ENCODE assay signal across 10 cellular contexts in the genomic region with DNA sequence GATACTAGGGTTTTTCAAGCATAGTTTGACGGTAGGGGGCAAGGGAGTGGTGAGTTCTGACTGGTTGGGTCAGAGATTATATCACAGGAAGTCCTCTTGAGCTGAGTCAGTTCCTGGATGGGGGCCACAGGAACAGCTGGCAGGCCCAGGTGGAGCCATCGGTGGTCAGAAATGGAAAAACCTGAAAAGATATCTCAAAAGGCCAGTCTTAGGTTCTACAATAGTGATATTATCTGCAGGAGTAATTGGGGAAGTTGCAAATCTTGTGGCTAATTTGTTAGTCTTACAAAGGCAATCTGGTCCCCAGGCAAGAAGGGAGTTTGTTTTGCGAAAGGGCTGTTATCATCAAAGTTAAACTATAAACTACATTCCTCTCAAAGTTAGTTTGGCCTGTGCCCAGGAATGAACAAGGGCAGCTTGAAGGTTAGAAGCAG.
DNase-seq lines count a peak whose midpoint lies in the region; ATAC-seq and FAIRE-seq lines count a peak whose summit lies in the region.
"Had no signal": no experiment of that assay in that cellular context is flagged by ENCODE, and none has a peak within 500 bp of the region (broad histone marks: within the 10 kb centered on the region; RNA-seq: fewer than 3 reads in every experiment).

No MANE protein-coding gene starts in this region.

- no peaks in the 10 kb centered on the region for H3K4me1 ChIP-seq in mesenchymal stem cell (ENCODE audit: control insufficient read depth, insufficient read depth, low read depth, low read length)

- no peaks in the 10 kb centered on the region for H3K27me3 ChIP-seq in mesenchymal stem cell (ENCODE audit: control insufficient read depth in 1 of 2, insufficient read depth in 1 of 2, low read length in 2 of 2)

- no peak for FAIRE-seq in RCC 7860 (lab: Jason Lieb, UNC)
- FAIRE-seq: endometrium had no signal

- no peaks in the 10 kb centered on the region for H3K9me3 ChIP-seq in mesenchymal stem cell (ENCODE audit: control insufficient read depth, low read length)

- no peak overlapping the region for H2AFZ ChIP-seq in mesenchymal stem cell (ENCODE audit: low read depth, low read length)

- H3K23ac ChIP-seq in mesenchymal stem cell (ENCODE audit: low read length in 2 of 2), result no peak overlapping the region

- no peak overlapping the region for H3K18ac ChIP-seq in mesenchymal stem cell (ENCODE audit: low read depth in 1 of 2, low read length in 2 of 2)

- H3K4me3 ChIP-seq in mesenchymal stem cell (ENCODE audit: insufficient read depth in 1 of 2, low read depth in 1 of 2, low read length in 2 of 2), result no peak overlapping the region
- H3K4me3 ChIP-seq: lung had no signal

- H3K4me2 ChIP-seq in mesenchymal stem cell (ENCODE audit: low read length, poor library complexity, severe bottlenecking), result no peak overlapping the region

- no peaks in the 10 kb centered on the region for H3K36me3 ChIP-seq in mesenchymal stem cell (ENCODE audit: control insufficient read depth in 1 of 2, insufficient read depth in 2 of 2, low read depth in 1 of 2, low read length in 2 of 2)

- H2BK15ac ChIP-seq in mesenchymal stem cell (ENCODE audit: low read depth, poor library complexity, severe bottlenecking), result no peak overlapping the region

- no peak overlapping the region for H3K4ac ChIP-seq in mesenchymal stem cell (ENCODE audit: low read depth in 1 of 2, low read length in 2 of 2)

- H3K27ac ChIP-seq in mesenchymal stem cell (ENCODE audit: low read length, poor library complexity, severe bottlenecking), result no peak overlapping the region

- H2BK5ac ChIP-seq in mesenchymal stem cell (ENCODE audit: low read depth, low read length, poor library complexity, severe bottlenecking), result no peak overlapping the region

- no peaks in the 10 kb centered on the region for H3K79me1 ChIP-seq in mesenchymal stem cell (replicated peaks; ENCODE audit: low read length, poor library complexity, severe bottlenecking)

- DNase-seq in RCC 7860 (ENCODE audit: low spot score), result peak; percentile 6
- DNase-seq in myocyte (ENCODE audit: low read depth), result peak; percentile 17
- no peak for DNase-seq in NCI-H1105 treated with DMSO at 0.1 percent for 48 hours (lab: John Stamatoyannopoulos, UW)
- no peak for DNase-seq in mesenchymal stem cell
- DNase-seq in NCI-H82 treated with DMSO at 0.1 percent for 48 hours (lab: John Stamatoyannopoulos, UW; ENCODE audit: unreplicated experiment), result no peak

- H4K8ac ChIP-seq in mesenchymal stem cell (ENCODE audit: low read length), result no peak overlapping the region

- ATAC-seq in GM18511 (IDR thresholded peaks at IDR 0.05; ENCODE audit: unreplicated experiment), result peak; percentile 52
- peak; percentile 69 for ATAC-seq in HG02870 (IDR thresholded peaks at IDR 0.05; ENCODE audit: unreplicated experiment)
- ATAC-seq in GM21526 (IDR thresholded peaks at IDR 0.05; ENCODE audit: low FRiP score, unreplicated experiment), result no peak

- no peak overlapping the region for H3K9ac ChIP-seq in mesenchymal stem cell (ENCODE audit: low read length)

- H2BK120ac ChIP-seq in mesenchymal stem cell (ENCODE audit: low read depth, low read length), result no peak overlapping the region

- H2BK12ac ChIP-seq in mesenchymal stem cell (ENCODE audit: low read length in 2 of 2), result no peak overlapping the region

- WGBS in mesenchymal stem cell, result 44% methylated on average over 2 of the region's 3 CpGs

- H4K91ac ChIP-seq in mesenchymal stem cell (ENCODE audit: low read length), result no peak overlapping the region

- no peak overlapping the region for H2AK5ac ChIP-seq in mesenchymal stem cell (ENCODE audit: low read length, severe bottlenecking)

- no peak overlapping the region for H3K14ac ChIP-seq in mesenchymal stem cell (ENCODE audit: low read length in 2 of 2)

Comparison
In these comparisons a context has a peak if more than half of its experiments do, and no peak if none do; other contexts are left out.
1. DNase-seq: peak in RCC 7860 (single experiment) and myocyte (single experiment); none in NCI-H1105 treated with DMSO at 0.1 percent for 48 hours (single experiment), mesenchymal stem cell (single experiment) and NCI-H82 treated with DMSO at 0.1 percent for 48 hours (single experiment).